Comparison of ENCODE assay signal across 8 cellular contexts in the genomic region with DNA sequence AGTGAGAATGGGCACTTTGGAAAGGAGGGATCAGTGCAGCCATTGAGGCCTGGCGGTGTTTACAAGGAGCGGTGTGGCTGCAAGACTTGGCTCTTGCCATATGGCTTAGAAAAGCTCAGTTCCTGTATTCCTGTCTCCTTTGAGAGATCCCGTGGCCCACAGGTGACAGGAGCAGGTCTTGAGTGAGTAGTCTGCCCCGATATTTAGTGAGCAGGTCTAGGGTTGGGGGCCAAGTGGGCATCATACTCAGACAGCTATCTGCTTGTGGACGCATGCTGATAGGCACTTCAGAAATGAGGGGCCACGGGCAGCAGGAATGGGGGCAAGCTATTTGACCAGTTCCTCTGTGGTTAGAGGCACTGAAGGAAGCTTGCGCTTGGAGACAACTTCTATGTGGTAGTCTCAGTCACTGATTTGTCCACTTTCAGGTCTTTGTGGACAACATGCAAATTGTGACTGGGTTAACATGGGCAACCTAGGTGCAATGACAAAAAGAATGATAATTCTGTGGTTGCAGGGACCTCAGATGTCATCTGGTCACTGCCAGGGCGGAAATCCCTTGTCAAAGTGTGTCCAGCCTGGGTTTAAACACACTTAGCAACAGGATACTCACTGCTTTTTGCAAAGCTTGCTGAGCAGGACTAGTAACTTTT. TPM values are rescaled to one million over a fixed set of nuclear protein-coding genes. Genes with fewer than 3 reads are reported as not detected.
A peak's percentile ranks its signal among the peaks of the same experiment; 100 is the strongest.
DNase-seq lines count a peak whose midpoint lies in the region; ATAC-seq and TF ChIP-seq lines count a peak whose summit lies in the region.

No MANE protein-coding gene starts in this region.

- H3K4me3 ChIP-seq in esophagus muscularis mucosa (peak overlapping the region; percentile 71 to 91 (median 74)), rectal smooth muscle tissue (ENCODE audit: low read length) (peak overlapping the region; percentile 90)

- no peak for TF ChIP-seq EP300 in esophagus muscularis mucosa (IDR thresholded peaks at IDR 0.05)

- peaks cover 13 to 27% (median 21%) of the 10 kb centered on the region in 4 donors for H3K4me1 ChIP-seq in esophagus muscularis mucosa
- no peaks in the 10 kb centered on the region for H3K4me1 ChIP-seq in rectal smooth muscle tissue (ENCODE audit: control insufficient read depth, insufficient read depth, low read length)

- 72% methylated on average over 8 of the region's 8 CpGs for WGBS in esophagus muscularis mucosa

- intact Hi-C loops in esophagus muscularis mucosa (cut with DNase I), result no loop called here

- no peak for TF ChIP-seq POLR2A in esophagus muscularis mucosa (IDR thresholded peaks at IDR 0.05; ENCODE audit: low read depth)

- H3K27me3 ChIP-seq in esophagus muscularis mucosa, result no peaks in the 10 kb centered on the region
- no peaks in the 10 kb centered on the region for H3K27me3 ChIP-seq in rectal smooth muscle tissue (ENCODE audit: control insufficient read depth, insufficient read depth, low read length)

- ATAC-seq in GM18520 (IDR thresholded peaks at IDR 0.05; ENCODE audit: unreplicated experiment), result peak; percentile 19
- no peak for ATAC-seq in HG03469 (IDR thresholded peaks at IDR 0.05; ENCODE audit: unreplicated experiment)

- TF ChIP-seq CTCF in esophagus muscularis mucosa (IDR thresholded peaks at IDR 0.05), result no peak

- H3K27ac ChIP-seq in esophagus muscularis mucosa (replicated peaks in 1 of 4) (no peak overlapping the region), rectal smooth muscle tissue (ENCODE audit: low read depth, low read length) (no peak overlapping the region)

- no peaks in the 10 kb centered on the region for H3K9me3 ChIP-seq in esophagus muscularis mucosa

- H3K36me3 ChIP-seq in esophagus muscularis mucosa (peaks cover 22 to 37% (median 30%) of the 10 kb centered on the region in 4 donors), rectal smooth muscle tissue (ENCODE audit: control insufficient read depth, insufficient read depth, low read length) (peaks cover 5% of the 10 kb centered on the region)

- H3K9ac ChIP-seq in rectal smooth muscle tissue (ENCODE audit: low read length), result no peak overlapping the region

- DNase-seq in RPMI7951 (ENCODE audit: low read depth), result peak; percentile 9
- peak; percentile 64 for DNase-seq in esophagus muscularis mucosa (ENCODE audit: extremely low spot score)
- no peak for DNase-seq in NK-92 (lab: John Stamatoyannopoulos, UW; ENCODE audit: unreplicated experiment)
- DNase-seq in activated gamma-delta T cell treated with Interleukin-2 at 50 U/mL for 16 hours, result no peak
- DNase-seq in NCI-H187 treated with DMSO at 0.1 percent for 48 hours (lab: John Stamatoyannopoulos, UW), result no peak

RNA-seq across cellular contexts. Expression of gene TMED3, which starts 1.1 kb away (rescaled TPM):
- 119 and 130 TPM in 2 replicates for total RNA-seq in RPMI7951 (2014; rRNA removed; shearing (Covaris generic))
- total RNA-seq in esophagus muscularis mucosa, result 10 to 100 TPM; 17.9 to 26.5 (median 23.5) TPM

RNA-seq across cellular contexts. Expression of gene ANKRD34C, which starts 29.5 kb away (rescaled TPM):
- not detected in 2 replicates for total RNA-seq in RPMI7951 (2014; rRNA removed; shearing (Covaris generic))
- not detected for total RNA-seq in esophagus muscularis mucosa

Comparison
In these comparisons a context has a peak if more than half of its experiments do, and no peak if none do; other contexts are left out.
1. DNase-seq: peak in RPMI7951 (single experiment) and esophagus muscularis mucosa (single experiment); none in NK-92 (single experiment), activated gamma-delta T cell treated with Interleukin-2 at 50 U/mL for 16 hours (single experiment) and NCI-H187 treated with DMSO at 0.1 percent for 48 hours (single experiment).